ENCODE assay signal across 1 cellular context in the genomic region with DNA sequence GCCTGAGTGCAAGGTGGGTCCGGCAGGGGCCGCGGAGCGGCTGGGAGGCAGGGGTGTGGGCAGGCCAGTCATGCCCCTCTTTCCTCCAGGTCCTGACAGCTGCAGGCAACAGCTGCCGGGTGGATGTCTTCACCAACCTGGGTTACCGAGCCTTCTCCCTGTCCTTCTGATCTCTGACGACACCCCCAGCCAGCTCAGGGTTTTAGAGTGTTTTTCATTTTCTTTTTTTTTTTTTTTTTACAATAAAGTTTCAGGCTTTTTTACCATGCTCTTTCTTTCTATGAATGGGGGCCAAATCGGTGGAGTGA.
TF ChIP-seq lines count a peak whose summit lies in the region.

No MANE protein-coding gene starts in this region.

TF ChIP-seq in A549, 52 proteins besides CTCF, POLR2A, EP300 and RAD21:
- TF ChIP-seq POLR2AphosphoS2 (conservative IDR thresholded peaks at IDR 0.05; ENCODE audit: low read length) (0 out of 2 replicates have a peak, but pooled peaks have one; percentile 1), PHF8 (IDR thresholded peaks at IDR 0.05; ENCODE audit: borderline replicate concordance, low read depth) (no peak), NR3C1 (IDR thresholded peaks at IDR 0.05) (no peak)
TF ChIP-seq in A549: peak in this region for 1.
